In the genomic region with DNA sequence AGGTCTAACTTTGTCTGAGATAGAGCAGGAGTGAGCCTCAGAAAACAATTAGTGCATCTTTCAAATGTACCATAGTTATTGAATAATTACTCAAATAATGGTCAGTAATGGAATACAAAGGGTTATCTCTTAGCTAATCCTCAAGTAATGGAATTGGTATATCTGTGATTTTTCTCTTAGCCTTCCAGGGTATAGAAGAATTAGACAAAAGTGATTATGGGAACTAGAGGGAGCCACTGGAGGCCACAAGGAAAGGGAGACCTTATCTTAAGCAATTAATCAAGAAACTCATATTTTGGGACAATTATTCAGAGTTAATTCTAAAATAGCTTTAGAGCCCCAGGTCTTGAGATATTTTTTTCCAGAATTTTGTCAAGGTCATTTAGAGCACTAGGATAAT, we compare ENCODE assay signal across 34 cellular contexts.
"Had no signal": no experiment of that assay in that cellular context is flagged by ENCODE, and none has a peak within 500 bp of the region (broad histone marks: within the 10 kb centered on the region; RNA-seq: fewer than 3 reads in every experiment).

No MANE protein-coding gene starts in this region.

- H3K27ac ChIP-seq: adrenal gland, body of pancreas, brain microvascular endothelial cell, breast epithelium, VCaP had no signal

- H3K4me1 ChIP-seq: body of pancreas, breast epithelium had no signal

- DNase-seq: activated B cell treated with CpG ODN at 0.5 μM for 24 hours; activated CD4-positive, alpha-beta memory T cell treated with anti-CD3 and anti-CD28 coated beads for 36 hours; activated CD4-positive, alpha-beta T cell treated with anti-CD3 and anti-CD28 coated beads for 4 hours; activated CD4-positive, alpha-beta T cell treated with anti-CD3 and anti-CD28 coated beads, Interleukin-2, amount 10 ng/mL, durations not matched to agents 24 days and 14 days; activated CD4-positive, alpha-beta T cell treated with anti-CD3 and anti-CD28 coated beads, Interleukin-2, amount 50 U/mL, for 1 hour; activated CD4-positive, alpha-beta T cell treated with anti-CD3 and anti-CD28 coated beads, Interleukin-2, amount 50 U/mL, for 4 hours; activated CD4-positive, CD25-positive, alpha-beta regulatory T cell treated with anti-CD3 and anti-CD28 coated beads, Interleukin-2, amount 50 U/mL, for 72 hours; activated CD8-positive, alpha-beta memory T cell treated with anti-CD3 and anti-CD28 coated beads, Interleukin-2, amount 50 U/mL, for 4 hours; activated CD8-positive, alpha-beta T cell treated with anti-CD3 and anti-CD28 coated beads for 36 hours; activated effector memory CD4-positive, alpha-beta T cell treated with anti-CD3 and anti-CD28 coated beads, Interleukin-2, amount 50 U/mL, for 16 hours; activated gamma-delta T cell treated with Interleukin-2 at 50 U/mL for 16 hours; activated naive CD4-positive, alpha-beta T cell; activated naive CD4-positive, alpha-beta T cell treated with anti-CD3 and anti-CD28 coated beads for 36 hours; activated naive CD4-positive, alpha-beta T cell treated with anti-CD3 and anti-CD28 coated beads, Interleukin-2, amount 50 U/mL, for 16 hours; activated naive CD8-positive, alpha-beta T cell treated with anti-CD3 and anti-CD28 coated beads for 36 hours; activated T-cell treated with anti-CD3 and anti-CD28 coated beads for 4 hours; activated T-cell treated with anti-CD3 and anti-CD28 coated beads, Interleukin-2, amount 50 U/mL, for 1 hour; activated T-cell treated with anti-CD3 and anti-CD28 coated beads, Interleukin-2, amount 50 U/mL, for 4 hours; activated T-cell treated with anti-CD3 and anti-CD28 coated beads, Interleukin-2, amount 50 U/mL, for 72 hours; adrenal gland; amniotic stem cell; aorta; body of pancreas; brain microvascular endothelial cell; central memory CD4-positive, alpha-beta T cell; cerebellar nuclear complex; T-helper 9 cell had no signal

- H3K27me3 ChIP-seq: adrenal gland, body of pancreas, brain microvascular endothelial cell, breast epithelium had no signal

- H3K4me3 ChIP-seq: adrenal gland, body of pancreas, breast epithelium had no signal

- H3K9me3 ChIP-seq: body of pancreas, breast epithelium had no signal

- H3K36me3 Mint-ChIP-seq: activated naive CD4-positive, alpha-beta T cell treated with anti-CD3 and anti-CD28 coated beads, Interleukin-2, amount 50 U/mL, for 72 hours had no signal

- H3K4me3 Mint-ChIP-seq: activated B cell treated with CpG ODN at 0.5 μM for 24 hours; activated CD4-positive, alpha-beta memory T cell treated with anti-CD3 and anti-CD28 coated beads for 36 hours; activated CD4-positive, alpha-beta T cell treated with anti-CD3 and anti-CD28 coated beads, Interleukin-2, amount 10 ng/mL, durations not matched to agents 24 days and 14 days; activated CD8-positive, alpha-beta T cell treated with anti-CD3 and anti-CD28 coated beads for 36 hours; activated naive CD4-positive, alpha-beta T cell treated with anti-CD3 and anti-CD28 coated beads for 36 hours; activated naive CD8-positive, alpha-beta T cell treated with anti-CD3 and anti-CD28 coated beads for 36 hours; activated T-cell treated with anti-CD3 and anti-CD28 coated beads, Interleukin-2, amount 50 U/mL, for 4 hours; activated T-cell treated with anti-CD3 and anti-CD28 coated beads, Interleukin-2, amount 50 U/mL, for 72 hours; activated T-helper 1 cell treated with anti-CD3 and anti-CD28 coated beads, Interleukin-12 subunit alpha, Interleukin-12 subunit beta, Interleukin-2, Interleukin-4 antibody, amounts not matched to agents 30 ng/mL and 10 ng/mL and 1 ng/mL, durations not matched to agents 14 hours and 24 hours and 36 hours; activated T-helper 17 cell treated with anti-CD3 and anti-CD28 coated beads, Interleukin-2, amount 50 U/mL, for 72 hours; T-helper 1 cell treated with Interleukin-12 subunit alpha and Interleukin-12 subunit beta and Interleukin-4 antibody, amounts not matched to agents 30 μg/mL and 1 μg/mL, for 36 hours; T-helper 2 cell treated with Interferon-gamma antibody and Interleukin-4, amounts not matched to agents 5 μg/mL and 100 μg/mL, for 36 hours had no signal

- H3K36me3 ChIP-seq: adrenal gland, brain microvascular endothelial cell, breast epithelium had no signal

- ATAC-seq: activated CD8-positive, alpha-beta T cell treated with anti-CD3 and anti-CD28 coated beads for 36 hours; body of pancreas had no signal

- H3K9me3 Mint-ChIP-seq: activated CD4-positive, alpha-beta T cell treated with anti-CD3 and anti-CD28 coated beads, Interleukin-2, amount 10 ng/mL, durations not matched to agents 24 days and 14 days; activated naive CD4-positive, alpha-beta T cell treated with anti-CD3 and anti-CD28 coated beads for 36 hours; activated T-cell treated with anti-CD3 and anti-CD28 coated beads, Interleukin-2, amount 50 U/mL, for 72 hours; activated T-helper 1 cell treated with anti-CD3 and anti-CD28 coated beads, Interleukin-12 subunit alpha, Interleukin-12 subunit beta, Interleukin-2, Interleukin-4 antibody, amounts not matched to agents 30 ng/mL and 10 ng/mL and 1 ng/mL, durations not matched to agents 14 hours and 24 hours and 36 hours; activated T-helper 17 cell treated with anti-CD3 and anti-CD28 coated beads, Interleukin-2, amount 50 U/mL, for 72 hours; T-helper 1 cell treated with Interleukin-12 subunit alpha and Interleukin-12 subunit beta and Interleukin-4 antibody, amounts not matched to agents 30 μg/mL and 1 μg/mL, for 36 hours had no signal

- H3K27ac Mint-ChIP-seq: activated B cell treated with CpG ODN at 0.5 μM for 24 hours; activated CD4-positive, alpha-beta memory T cell treated with anti-CD3 and anti-CD28 coated beads for 36 hours; activated CD4-positive, alpha-beta T cell treated with anti-CD3 and anti-CD28 coated beads, Interleukin-2, amount 10 ng/mL, durations not matched to agents 24 days and 14 days; activated CD8-positive, alpha-beta T cell treated with anti-CD3 and anti-CD28 coated beads for 36 hours; activated naive CD4-positive, alpha-beta T cell treated with anti-CD3 and anti-CD28 coated beads for 36 hours; activated naive CD8-positive, alpha-beta T cell treated with anti-CD3 and anti-CD28 coated beads for 36 hours; activated T-cell treated with anti-CD3 and anti-CD28 coated beads, Interleukin-2, amount 50 U/mL, for 72 hours; activated T-helper 1 cell treated with anti-CD3 and anti-CD28 coated beads, Interleukin-12 subunit alpha, Interleukin-12 subunit beta, Interleukin-2, Interleukin-4 antibody, amounts not matched to agents 30 ng/mL and 10 ng/mL and 1 ng/mL, durations not matched to agents 14 hours and 24 hours and 36 hours; activated T-helper 17 cell treated with anti-CD3 and anti-CD28 coated beads, Interleukin-2, amount 50 U/mL, for 72 hours; T-helper 1 cell treated with Interleukin-12 subunit alpha and Interleukin-12 subunit beta and Interleukin-4 antibody, amounts not matched to agents 30 μg/mL and 1 μg/mL, for 36 hours; T-helper 2 cell treated with Interferon-gamma antibody and Interleukin-4, amounts not matched to agents 5 μg/mL and 100 μg/mL, for 36 hours had no signal

- H3K27me3 Mint-ChIP-seq: activated B cell treated with CpG ODN at 0.5 μM for 24 hours; activated CD4-positive, alpha-beta memory T cell treated with anti-CD3 and anti-CD28 coated beads for 36 hours; activated CD4-positive, alpha-beta T cell treated with anti-CD3 and anti-CD28 coated beads, Interleukin-2, amount 10 ng/mL, durations not matched to agents 24 days and 14 days; activated CD8-positive, alpha-beta T cell treated with anti-CD3 and anti-CD28 coated beads for 36 hours; activated naive CD8-positive, alpha-beta T cell treated with anti-CD3 and anti-CD28 coated beads for 36 hours; activated T-helper 17 cell treated with anti-CD3 and anti-CD28 coated beads, Interleukin-2, amount 50 U/mL, for 72 hours had no signal
